In genomic region chr22:26964642-26965041, GRCh38 we compare ENCODE assay signal across 11 cellular contexts.
"Had no signal": no experiment of that assay in that cellular context is flagged by ENCODE, and none has a peak within 500 bp of the region (broad histone marks: within the 10 kb centered on the region; RNA-seq: fewer than 3 reads in every experiment).

No MANE protein-coding gene starts in this region.

- H3K4me2 ChIP-seq: GM23338 had no signal

- FAIRE-seq: H1, H54 had no signal

- H2AFZ ChIP-seq: GM23248, GM23338 had no signal

- H3K27ac ChIP-seq: GM23248 had no signal

- H3K4me3 ChIP-seq: GM23248, GM23338, HAP-1 had no signal

- DNase-seq: GM23248, GOT3, H7, H9, HCEC 1CT, HFFc6 had no signal

- H3K36me3 ChIP-seq: HAP-1 had no signal

- H3K4me1 ChIP-seq: HAP-1 had no signal

- ATAC-seq: GM23338, HCT116 had no signal

- H3K9ac ChIP-seq: GM23248 had no signal

- H3K9me3 ChIP-seq: HAP-1 had no signal
